ENCODE assay signal across 8 cellular contexts in the genomic region with DNA sequence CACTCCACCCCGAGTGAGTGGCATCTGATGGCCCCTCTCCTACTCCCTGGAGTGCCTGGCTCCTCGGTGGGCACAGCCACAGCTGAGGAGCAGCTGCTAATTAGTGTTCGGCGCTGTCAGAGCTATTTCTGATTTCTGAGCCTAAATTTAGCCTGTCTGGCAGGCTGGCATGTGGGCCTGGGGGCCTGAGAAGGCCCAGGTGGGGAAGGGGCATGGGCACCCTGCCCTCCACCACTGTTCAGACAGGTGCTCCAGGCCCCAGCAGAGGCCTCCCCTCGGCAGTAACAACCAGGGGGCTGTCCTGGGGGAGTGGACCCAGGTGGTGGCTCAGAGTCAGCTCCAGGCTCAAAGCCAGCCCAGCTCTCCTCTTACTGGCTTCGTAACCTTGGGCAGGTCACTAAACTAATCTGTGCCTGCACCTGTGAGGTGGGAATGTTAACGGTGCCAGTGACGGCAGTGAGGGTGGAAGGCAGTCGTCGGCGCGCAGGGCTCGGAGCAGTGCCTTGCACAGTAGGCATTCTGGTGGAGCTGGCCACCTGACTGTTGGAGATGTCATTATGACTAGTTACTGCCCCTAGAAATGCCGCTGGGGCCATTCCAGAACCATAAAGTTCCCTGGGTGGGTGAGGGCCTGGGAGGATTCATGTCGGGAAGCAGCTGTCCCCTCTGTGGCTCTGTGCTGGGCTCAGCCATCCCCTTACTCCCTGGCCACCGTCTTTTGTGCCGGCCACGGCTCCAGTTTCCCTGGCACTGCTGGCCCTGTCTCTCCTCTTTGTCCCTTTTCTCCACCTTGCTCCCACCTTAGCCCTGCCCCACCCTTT. TPM values are rescaled to one million over a fixed set of nuclear protein-coding genes. Genes with fewer than 3 reads are reported as not detected.
DNase-seq lines count a peak whose midpoint lies in the region; ATAC-seq and TF ChIP-seq lines count a peak whose summit lies in the region.

No MANE protein-coding gene starts in this region.

- no peak overlapping the region for H2BK5ac ChIP-seq in mesendoderm (ENCODE audit: low read length)

- no peak overlapping the region for H3K23ac ChIP-seq in mesendoderm (ENCODE audit: low read length)

- no peaks in the 10 kb centered on the region for H3K79me1 ChIP-seq in mesendoderm (ENCODE audit: low read length)

- H3K9ac ChIP-seq in KMS-11 (peak overlapping the region; percentile 83), mesendoderm (ENCODE audit: low read length) (no peak overlapping the region)

- H3K36me3 Mint-ChIP-seq in activated naive CD8-positive, alpha-beta T cell treated with anti-CD3 and anti-CD28 coated beads for 36 hours = peaks cover 51% of the 10 kb centered on the region
- no peaks in the 10 kb centered on the region for H3K36me3 Mint-ChIP-seq in osteocyte (ENCODE audit: unreplicated experiment)

- peak overlapping the region; percentile 59 for H3K56ac ChIP-seq in mesendoderm (ENCODE audit: low read length)

- no peaks in the 10 kb centered on the region for H3K27me3 Mint-ChIP-seq in activated naive CD8-positive, alpha-beta T cell treated with anti-CD3 and anti-CD28 coated beads for 36 hours
- no peaks in the 10 kb centered on the region for H3K27me3 Mint-ChIP-seq in osteocyte (ENCODE audit: unreplicated experiment)

- peak overlapping the region; percentile 96 for H3K4me3 Mint-ChIP-seq in activated naive CD8-positive, alpha-beta T cell treated with anti-CD3 and anti-CD28 coated beads for 36 hours
- H3K4me3 Mint-ChIP-seq in osteocyte (ENCODE audit: unreplicated experiment) = no peak overlapping the region

- no peak overlapping the region for H2BK15ac ChIP-seq in mesendoderm (replicated peaks; ENCODE audit: low read depth)

- no peak overlapping the region for H3K4ac ChIP-seq in mesendoderm (ENCODE audit: low read depth, low read length)

- H4K8ac ChIP-seq in mesendoderm (ENCODE audit: low read depth, low read length) = no peak overlapping the region

- ATAC-seq in GM21423 (IDR thresholded peaks at IDR 0.05; ENCODE audit: unreplicated experiment) = no peak

- no peaks in the 10 kb centered on the region for H3K9me3 Mint-ChIP-seq in activated naive CD8-positive, alpha-beta T cell treated with anti-CD3 and anti-CD28 coated beads for 36 hours
- H3K9me3 Mint-ChIP-seq in osteocyte (ENCODE audit: unreplicated experiment) = no peaks in the 10 kb centered on the region

- H2AK5ac ChIP-seq in mesendoderm (ENCODE audit: low read length) = no peak overlapping the region

- no peaks in the 10 kb centered on the region for H3K27me3 ChIP-seq in KMS-11 (ENCODE audit: insufficient read depth, low read depth)
- H3K27me3 ChIP-seq in mesendoderm (ENCODE audit: insufficient read depth, low read length, poor library complexity) = no peaks in the 10 kb centered on the region

- H3K18ac ChIP-seq in mesendoderm (ENCODE audit: low read length) = no peak overlapping the region

- TF ChIP-seq CTCF in KMS-11 (conservative IDR thresholded peaks at IDR 0.05; ENCODE audit: low read depth, low read length) = no peak
- TF ChIP-seq CTCF in osteocyte (IDR thresholded peaks at IDR 0.05) = no peak

- H2BK120ac ChIP-seq in mesendoderm (ENCODE audit: low read depth, low read length) = no peak overlapping the region

- peaks cover 77% of the 10 kb centered on the region for H3K4me1 Mint-ChIP-seq in activated naive CD8-positive, alpha-beta T cell treated with anti-CD3 and anti-CD28 coated beads for 36 hours
- H3K4me1 Mint-ChIP-seq in osteocyte (ENCODE audit: unreplicated experiment) = peaks cover 44% of the 10 kb centered on the region

- peak overlapping the region; percentile 99 for H3K27ac Mint-ChIP-seq in activated naive CD8-positive, alpha-beta T cell treated with anti-CD3 and anti-CD28 coated beads for 36 hours
- no peak overlapping the region for H3K27ac Mint-ChIP-seq in osteocyte (ENCODE audit: unreplicated experiment)

- no peaks in the 10 kb centered on the region for H4K20me1 ChIP-seq in KMS-11 (ENCODE audit: insufficient read depth)

- H3K27ac ChIP-seq in KMS-11 (peak overlapping the region; percentile 97), mesendoderm (ENCODE audit: low read depth, low read length) (no peak overlapping the region)

- H3K79me2 ChIP-seq in KMS-11 (ENCODE audit: insufficient read depth, low read depth) (peaks cover 94% of the 10 kb centered on the region), mesendoderm (ENCODE audit: control insufficient read depth, insufficient read depth, low read length) (no peaks in the 10 kb centered on the region)

- H3K36me3 ChIP-seq in KMS-11 (ENCODE audit: insufficient read depth) (no peaks in the 10 kb centered on the region), mesendoderm (ENCODE audit: control insufficient read depth, insufficient read depth, low read length) (no peaks in the 10 kb centered on the region)

- H3K4me3 ChIP-seq in KMS-11 (IDR thresholded peaks at IDR 0.05; ENCODE audit: insufficient read depth, low read depth, low read length) = no peak overlapping the region
- no peak overlapping the region for H3K4me3 ChIP-seq in mesendoderm (ENCODE audit: low read length)

- H3K4me2 ChIP-seq in KMS-11 (peak overlapping the region; percentile 100), mesendoderm (ENCODE audit: low read length) (no peak overlapping the region)

- H2AFZ ChIP-seq in KMS-11 (ENCODE audit: low read depth) = no peak overlapping the region

- peaks cover 92% of the 10 kb centered on the region for H3K4me1 ChIP-seq in KMS-11 (ENCODE audit: low read depth, poor library complexity, severe bottlenecking)
- H3K4me1 ChIP-seq in mesendoderm (ENCODE audit: control insufficient read depth, low read depth, low read length) = peaks cover 2% of the 10 kb centered on the region

- no peak overlapping the region for H4K5ac ChIP-seq in mesendoderm (ENCODE audit: low read length)

- WGBS in mesendoderm (ENCODE audit: extremely low coverage, insufficient coverage, low lambda C conversion rate) = no CpG with 5 or more reads among the region's 18 CpGs

- DNase-seq in A172 (ENCODE audit: low spot score) = peak; percentile 81
- DNase-seq in activated naive CD8-positive, alpha-beta T cell treated with anti-CD3 and anti-CD28 coated beads for 36 hours = peak; percentile 54
- no peak for DNase-seq in mesendoderm
- no peak for DNase-seq in nucleus accumbens (lab: John Stamatoyannopoulos, UW)
- no peak for DNase-seq in osteocyte (ENCODE audit: extremely low spot score, unreplicated experiment)
- DNase-seq in DMS53 (lab: John Stamatoyannopoulos, UW) = no peak

RNA-seq across cellular contexts. Expression of a gene that starts 6.6 kb away (rescaled TPM):
- total RNA-seq in A172 (2014; rRNA removed; shearing (Covaris generic)) = 36.3 and 44.8 TPM in 2 replicates
- 100 to 1,000 TPM; 215 to 219 TPM for total RNA-seq in activated naive CD8-positive, alpha-beta T cell treated with anti-CD3 and anti-CD28 coated beads for 36 hours
- 3.0 TPM for polyA plus RNA-seq in mesendoderm (2013, experiment 1 of 2)
- polyA plus RNA-seq in mesendoderm (2013, experiment 2 of 2) = 3.6 TPM
- 2.0 and 2.8 TPM in 2 replicates for total RNA-seq in osteocyte

RNA-seq across cellular contexts. Expression of a gene that starts 33.6 kb away (rescaled TPM):
- total RNA-seq in A172 (2014; rRNA removed; shearing (Covaris generic)) = not detected in 2 replicates
- total RNA-seq in activated naive CD8-positive, alpha-beta T cell treated with anti-CD3 and anti-CD28 coated beads for 36 hours = under 1 TPM; 0.62 to 0.68 TPM
- not detected for polyA plus RNA-seq in mesendoderm (2013, experiment 1 of 2)
- polyA plus RNA-seq in mesendoderm (2013, experiment 2 of 2) = not detected
- 0.18 TPM in 1 of 2 replicates, not detected in the other for total RNA-seq in osteocyte

Comparison
In these comparisons a context has a peak if more than half of its experiments do, and no peak if none do; other contexts are left out.
1. DNase-seq: peak in A172 (single experiment) and activated naive CD8-positive, alpha-beta T cell treated with anti-CD3 and anti-CD28 coated beads for 36 hours (single experiment); none in mesendoderm (single experiment), nucleus accumbens (0 of 56), osteocyte (single experiment) and DMS53 (single experiment).